Comparison of ENCODE assay signal across 2 cellular contexts in the genomic region with DNA sequence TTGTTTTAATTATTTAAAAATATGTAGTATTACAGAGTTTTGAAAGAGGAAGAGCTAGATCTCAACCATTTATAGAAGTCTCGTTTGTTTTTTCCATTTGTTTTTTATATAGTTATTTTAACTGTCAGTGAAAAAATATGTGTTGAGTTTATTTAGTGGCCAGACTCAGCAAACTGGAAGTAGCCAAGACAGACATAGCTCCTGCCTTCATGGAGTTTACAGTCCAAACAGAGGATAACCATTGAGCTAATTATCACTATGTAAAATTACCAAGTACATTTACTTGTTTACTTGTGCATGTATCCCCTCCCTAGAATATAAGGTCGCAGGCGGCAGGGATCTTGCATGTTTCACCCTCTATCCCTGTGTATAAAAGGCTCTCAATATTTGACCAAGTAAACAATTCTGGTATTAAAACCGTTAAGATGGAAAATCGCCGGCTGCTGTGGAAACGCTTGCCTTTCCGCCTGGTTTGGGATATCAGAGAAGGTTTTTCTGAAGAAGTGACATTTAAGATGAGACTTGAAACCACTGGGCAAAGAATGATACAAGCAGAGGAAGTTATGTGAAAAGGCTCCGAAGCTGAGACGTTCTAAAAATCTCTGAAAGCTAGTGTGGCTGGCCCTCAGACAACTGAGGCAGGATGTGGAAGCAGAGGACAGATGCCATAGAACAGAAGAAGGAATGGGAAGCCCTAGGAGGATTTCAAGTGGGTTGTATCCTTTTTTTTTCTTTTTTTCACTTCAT.
TF ChIP-seq lines count a peak whose summit lies in the region.

No MANE protein-coding gene starts in this region.

TF ChIP-seq in GM12878, 131 proteins besides CTCF, POLR2A, EP300 and RAD21:
- TF ChIP-seq, protein P1, sequence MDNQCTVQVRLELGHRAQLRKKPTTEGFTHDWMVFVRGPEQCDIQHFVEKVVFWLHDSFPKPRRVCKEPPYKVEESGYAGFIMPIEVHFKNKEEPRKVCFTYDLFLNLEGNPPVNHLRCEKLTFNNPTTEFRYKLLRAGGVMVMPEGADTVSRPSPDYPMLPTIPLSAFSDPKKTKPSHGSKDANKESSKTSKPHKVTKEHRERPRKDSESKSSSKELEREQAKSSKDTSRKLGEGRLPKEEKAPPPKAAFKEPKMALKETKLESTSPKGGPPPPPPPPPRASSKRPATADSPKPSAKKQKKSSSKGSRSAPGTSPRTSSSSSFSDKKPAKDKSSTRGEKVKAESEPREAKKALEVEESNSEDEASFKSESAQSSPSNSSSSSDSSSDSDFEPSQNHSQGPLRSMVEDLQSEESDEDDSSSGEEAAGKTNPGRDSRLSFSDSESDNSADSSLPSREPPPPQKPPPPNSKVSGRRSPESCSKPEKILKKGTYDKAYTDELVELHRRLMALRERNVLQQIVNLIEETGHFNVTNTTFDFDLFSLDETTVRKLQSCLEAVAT (IDR thresholded peaks at IDR 0.05) = peak; percentile 28; the same call in 1 of the 2 replicates
- TF ChIP-seq SPI1 (IDR thresholded peaks at IDR 0.05; ENCODE audit: borderline replicate concordance, insufficient read depth, low read depth, low read length) = no peak

TF ChIP-seq in GM12891, 5 proteins besides CTCF, POLR2A, EP300 and RAD21:
- TF ChIP-seq POU2F2 (IDR thresholded peaks at IDR 0.05; ENCODE audit: low read depth, low read length) (no peak), POLR2AphosphoS5 (IDR thresholded peaks at IDR 0.05; ENCODE audit: low read depth, low read length) (no peak), PAX5 (IDR thresholded peaks at IDR 0.05; ENCODE audit: insufficient read depth, low read length, severe bottlenecking) (no peak), SPI1 (IDR thresholded peaks at IDR 0.05; ENCODE audit: low read depth, low read length) (no peak), TAF1 (IDR thresholded peaks at IDR 0.05; ENCODE audit: low read depth, low read length) (no peak)
